In the genomic region with DNA sequence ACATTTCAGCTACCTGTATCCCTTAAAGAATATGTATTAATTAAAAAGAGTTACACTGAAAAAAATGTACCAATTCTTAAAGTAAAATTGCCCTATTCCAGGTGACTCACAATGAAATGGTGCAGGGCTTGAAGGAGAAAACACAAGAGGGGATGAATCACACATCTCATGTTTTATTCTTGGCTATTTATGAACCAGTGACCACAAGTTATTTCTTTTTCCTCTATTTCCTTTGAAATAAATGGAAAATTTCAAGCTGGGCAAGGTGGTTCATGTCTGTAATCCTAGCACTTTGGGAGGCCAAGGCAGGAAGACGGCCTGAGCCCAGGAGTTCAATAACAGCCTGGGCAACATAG, we compare ENCODE assay signal across 11 cellular contexts.
DNase-seq lines count a peak whose midpoint lies in the region; TF ChIP-seq lines count a peak whose summit lies in the region.
"Had no signal": no experiment of that assay in that cellular context is flagged by ENCODE, and none has a peak within 500 bp of the region (broad histone marks: within the 10 kb centered on the region; RNA-seq: fewer than 3 reads in every experiment).

No MANE protein-coding gene starts in this region.

- H4K20me1 ChIP-seq in OCI-LY1 (ENCODE audit: insufficient read depth, low read length), result no peaks in the 10 kb centered on the region

- H3K27ac ChIP-seq in OCI-LY1 (ENCODE audit: low read depth, low read length, poor library complexity, severe bottlenecking) (peak overlapping the region; percentile 96), spleen (peak overlapping the region in 6 of 8 donors; percentile 26 to 83 (median 78))

- no peak overlapping the region for H3K9ac ChIP-seq in OCI-LY1 (ENCODE audit: low read length)

- no peaks in the 10 kb centered on the region for H3K79me2 ChIP-seq in OCI-LY1 (ENCODE audit: insufficient read depth, low read length)

- H3K27me3 ChIP-seq in OCI-LY1 (ENCODE audit: insufficient read depth, low read length) (no peaks in the 10 kb centered on the region), spleen (replicated peaks in 1 of 7) (no peaks in the 10 kb centered on the region), MG63 (no peaks in the 10 kb centered on the region)
- H3K27me3 ChIP-seq: tibial nerve had no signal

- H3K4me1 ChIP-seq in OCI-LY1 (ENCODE audit: insufficient read depth, low read length, severe bottlenecking) (peaks cover 95% of the 10 kb centered on the region), spleen (peaks cover 4 to 87% (median 51%) of the 10 kb centered on the region in 6 donors)

- no peak for TF ChIP-seq POLR2A in spleen (IDR thresholded peaks at IDR 0.05)

- H3K4me2 ChIP-seq in OCI-LY1 (ENCODE audit: low read length), result peak overlapping the region; percentile 3; the same call in 1 of the 2 replicates

- 89 to 100% (median 100%) methylated on average over 1 of the region's 1 CpG for WGBS in spleen, 5 donors

- no peak overlapping the region for H2AFZ ChIP-seq in OCI-LY1 (ENCODE audit: low read length)

- H3F3A ChIP-seq in OCI-LY1 (ENCODE audit: insufficient read depth, low read length), result peaks cover 10% of the 10 kb centered on the region

- H3K9me3 ChIP-seq in OCI-LY1 (ENCODE audit: low read length) (no peaks in the 10 kb centered on the region), spleen (no peaks in the 10 kb centered on the region), MG63 (no peaks in the 10 kb centered on the region)
- H3K9me3 ChIP-seq: tibial nerve had no signal

- DNase-seq in NOMO-1 treated with DMSO at 0.1 percent for 48 hours (lab: John Stamatoyannopoulos, UW; ENCODE audit: unreplicated experiment) (peak; percentile 32), NOMO-1 treated with dmso at 0.1 percent for 144 hours (lab: John Stamatoyannopoulos, UW; ENCODE audit: unreplicated experiment) (no peak), epithelial cell of proximal tubule (ENCODE audit: low read depth) (peak; percentile 76), spleen (no peak), NCI-H1417 (lab: John Stamatoyannopoulos, UW) (no peak), MG63 (no peak)
- DNase-seq in effector CD4-positive, alpha-beta T cell, result no peak
- DNase-seq: 8988T, naive B cell had no signal

- no peak overlapping the region for H3K4me3 ChIP-seq in OCI-LY1 (ENCODE audit: low read depth, low read length, poor library complexity, severe bottlenecking)
- no peak overlapping the region for H3K4me3 ChIP-seq in epithelial cell of proximal tubule (ENCODE audit: low read depth, low read length)
- H3K4me3 ChIP-seq in spleen, result no peak overlapping the region
- H3K4me3 ChIP-seq in MG63, result no peak overlapping the region
- H3K4me3 ChIP-seq: tibial nerve had no signal

- H3K36me3 ChIP-seq in OCI-LY1 (ENCODE audit: insufficient read depth, low read length), result peaks cover 13% of the 10 kb centered on the region; the same call in 1 of the 2 replicates
- peaks cover 0 to 7% (median 0%) of the 10 kb centered on the region in 6 donors for H3K36me3 ChIP-seq in spleen
- no peaks in the 10 kb centered on the region; the same call in none of the 2 replicates for H3K36me3 ChIP-seq in MG63

- no peak for TF ChIP-seq CTCF in OCI-LY1 (IDR thresholded peaks at IDR 0.05; ENCODE audit: low read length)
- no peak for TF ChIP-seq CTCF in epithelial cell of proximal tubule (conservative IDR thresholded peaks at IDR 0.05; ENCODE audit: low read depth, low read length)
- no peak for TF ChIP-seq CTCF in spleen (IDR thresholded peaks at IDR 0.05 in 8 of 11, conservative IDR thresholded peaks at IDR 0.05 in 3 of 11)

- H3K9me2 ChIP-seq in OCI-LY1 (ENCODE audit: low read depth, low read length), result no peaks in the 10 kb centered on the region

- intact Hi-C loops in spleen (cut with DNase I; ENCODE audit: low total_unique reads), result no loop called here

Comparison
In these comparisons a context has a peak if more than half of its experiments do, and no peak if none do; other contexts are left out.
1. DNase-seq: peak in NOMO-1 treated with DMSO at 0.1 percent for 48 hours (single experiment) and epithelial cell of proximal tubule (single experiment); none in NOMO-1 treated with dmso at 0.1 percent for 144 hours (single experiment), spleen (single experiment), NCI-H1417 (0 of 3), effector CD4-positive, alpha-beta T cell (single experiment) and MG63 (single experiment).